ENCODE assay signal across 20 cellular contexts in the genomic region with DNA sequence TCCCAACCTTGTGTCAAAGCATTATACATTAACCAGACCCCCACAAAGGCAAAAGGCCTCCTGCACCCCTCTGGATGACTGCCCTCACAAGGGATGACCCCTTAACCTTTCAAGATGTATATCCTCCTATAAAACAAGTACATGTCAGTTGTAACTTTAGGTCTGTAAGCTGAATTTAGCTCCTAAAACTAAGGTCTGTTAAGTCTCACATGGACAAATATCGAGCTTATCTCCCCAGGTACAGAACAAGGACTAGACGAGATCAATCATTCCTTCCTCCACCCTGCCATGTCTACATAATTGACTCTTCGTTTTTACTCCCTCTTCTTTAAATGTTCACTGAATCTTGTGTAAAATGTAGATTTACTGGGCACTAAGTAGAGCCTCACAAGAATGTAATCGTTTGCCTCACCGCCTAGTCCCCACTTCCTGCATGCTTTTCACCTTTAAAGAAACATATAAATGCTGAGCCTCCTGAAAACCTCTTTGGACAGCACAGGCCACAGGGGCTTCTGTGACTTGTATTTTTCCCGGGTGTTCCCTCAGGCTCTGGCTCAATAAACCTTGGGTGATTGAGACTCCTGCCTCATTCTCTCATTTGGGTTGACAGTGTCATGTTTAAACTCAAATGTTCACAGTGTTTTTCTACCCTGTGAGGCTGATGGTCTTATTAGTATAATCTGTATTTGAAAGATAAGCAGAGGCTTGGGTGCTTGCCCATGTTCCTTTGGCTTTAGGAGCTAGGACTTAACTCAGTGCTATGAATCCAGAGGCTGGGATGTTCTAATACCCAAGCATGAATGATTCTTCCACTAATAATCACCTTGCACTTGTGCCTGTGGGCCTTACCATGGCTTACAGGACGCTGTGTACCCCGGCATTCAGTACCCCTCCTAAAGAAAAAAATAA. TPM values are rescaled to one million over a fixed set of nuclear protein-coding genes. Genes with fewer than 3 reads are reported as not detected.
DNase-seq lines count a peak whose midpoint lies in the region; ATAC-seq and TF ChIP-seq lines count a peak whose summit lies in the region.
"Had no signal": no experiment of that assay in that cellular context is flagged by ENCODE, and none has a peak within 500 bp of the region (broad histone marks: within the 10 kb centered on the region; RNA-seq: fewer than 3 reads in every experiment).

No MANE protein-coding gene starts in this region.

- H3K9me3 ChIP-seq in left ventricle myocardium inferior (replicated peaks) (no peaks in the 10 kb centered on the region), adrenal gland (replicated peaks in 1 of 3) (no peaks in the 10 kb centered on the region), aorta (ENCODE audit: control insufficient read depth, low read length) (no peaks in the 10 kb centered on the region)
- H3K9me3 ChIP-seq: MG63, Peyer's patch had no signal

- H3K27ac ChIP-seq in left ventricle myocardium inferior (replicated peaks) (no peak overlapping the region), adrenal gland (peak overlapping the region; percentile 18 to 80 (median 65)), aorta (ENCODE audit: low read depth in 1 of 2, low read length in 2 of 2) (no peak overlapping the region)
- H3K27ac ChIP-seq: Peyer's patch had no signal

- no peaks in the 10 kb centered on the region for H3K36me3 ChIP-seq in left ventricle myocardium inferior
- H3K36me3 ChIP-seq in adrenal gland (replicated peaks in 1 of 2) = no peaks in the 10 kb centered on the region
- no peaks in the 10 kb centered on the region for H3K36me3 ChIP-seq in aorta (ENCODE audit: control insufficient read depth in 1 of 2, insufficient read depth in 2 of 2, low read length in 1 of 2)
- H3K36me3 ChIP-seq: MG63, Peyer's patch had no signal

- TF ChIP-seq POLR2A in adrenal gland (IDR thresholded peaks at IDR 0.05) = no peak

- no peaks in the 10 kb centered on the region for H3K36me3 Mint-ChIP-seq in mesothelial cell of epicardium
- H3K36me3 Mint-ChIP-seq: CD14-positive monocyte had no signal

- H3K4me1 Mint-ChIP-seq in mesothelial cell of epicardium = peaks cover 25% of the 10 kb centered on the region
- H3K4me1 Mint-ChIP-seq: CD14-positive monocyte had no signal

- TF ChIP-seq CTCF in left ventricle myocardium inferior (IDR thresholded peaks at IDR 0.05; ENCODE audit: borderline replicate concordance) (no peak), adrenal gland (IDR thresholded peaks at IDR 0.05) (no peak), mesothelial cell of epicardium (IDR thresholded peaks at IDR 0.05; ENCODE audit: unreplicated experiment) (no peak)

- intact Hi-C loops in left cardiac atrium (cut with DNase I) = no loop called here
- intact Hi-C loops in left ventricle myocardium inferior (cut with micrococcal nuclease) = no loop called here
- intact Hi-C loops in adrenal gland (cut with DNase I) = no loop called here
- intact Hi-C loops in aorta (cut with DNase I) = no loop called here

- DNase-seq in left cardiac atrium = peak; percentile 31
- no peak for DNase-seq in left ventricle myocardium inferior
- DNase-seq in adrenal gland = peak in 6 of 7 donors; percentile 25 to 84 (median 38)
- DNase-seq in mesothelial cell of epicardium (ENCODE audit: low spot score in 2 of 2, unreplicated experiment in 2 of 2) = no peak
- no peak for DNase-seq in aorta
- DNase-seq in NCI-H1694 (lab: John Stamatoyannopoulos, UW) = no peak
- DNase-seq in NCI-H446 treated with DMSO at 0.1 percent for 48 hours (lab: John Stamatoyannopoulos, UW) = no peak
- DNase-seq in pons (ENCODE audit: low spot score) = no peak
- DNase-seq: 8988T, DMS79, Karpas-422, MG63, NCI-H1048, NCI-H1436, NCI-H2029, NCI-H2171, NCI-H446, NCI-H69, Peyer's patch had no signal

- peaks cover 7% of the 10 kb centered on the region for H3K27me3 Mint-ChIP-seq in mesothelial cell of epicardium (ENCODE audit: low read depth)

- no peak overlapping the region for H3K4me3 Mint-ChIP-seq in mesothelial cell of epicardium
- H3K4me3 Mint-ChIP-seq: CD14-positive monocyte had no signal

- WGBS in adrenal gland, 4 donors = 50 to 77% (median 67%) methylated on average over 7 to 8 of the region's 8 CpGs
- 45 to 52% methylated on average over 8 of the region's 8 CpGs for WGBS in aorta, 2 donors

- H3K4me1 ChIP-seq in left ventricle myocardium inferior = peaks cover 13% of the 10 kb centered on the region
- H3K4me1 ChIP-seq in adrenal gland (replicated peaks in 1 of 2) = peaks cover 12 to 14% of the 10 kb centered on the region in 2 donors
- H3K4me1 ChIP-seq in aorta (ENCODE audit: control insufficient read depth in 1 of 2, insufficient read depth in 2 of 2, low read length in 2 of 2) = peaks cover 0 to 2% of the 10 kb centered on the region in 2 donors
- H3K4me1 ChIP-seq: Peyer's patch had no signal

- H3K27me3 ChIP-seq in left ventricle myocardium inferior (ENCODE audit: low read depth) = no peaks in the 10 kb centered on the region
- H3K27me3 ChIP-seq in adrenal gland = no peaks in the 10 kb centered on the region
- no peaks in the 10 kb centered on the region for H3K27me3 ChIP-seq in aorta (ENCODE audit: control insufficient read depth in 1 of 2, insufficient read depth in 2 of 2, low read length in 1 of 2)
- H3K27me3 ChIP-seq: MG63, Peyer's patch had no signal

- no peak overlapping the region for H3K4me3 ChIP-seq in left ventricle myocardium inferior
- H3K4me3 ChIP-seq in adrenal gland = no peak overlapping the region
- no peak overlapping the region for H3K4me3 ChIP-seq in aorta (ENCODE audit: low read length in 2 of 2)
- H3K4me3 ChIP-seq: MG63, Peyer's patch had no signal

- peak overlapping the region; percentile 35 for H3K27ac Mint-ChIP-seq in mesothelial cell of epicardium
- H3K27ac Mint-ChIP-seq: CD14-positive monocyte had no signal

- H3K9me3 Mint-ChIP-seq in mesothelial cell of epicardium = no peaks in the 10 kb centered on the region

- ATAC-seq in left cardiac atrium (peak; percentile 49), aorta (ENCODE audit: low FRiP score) (peak; percentile 59)

RNA-seq across cellular contexts. Expression of a gene that starts 37.6 kb away (rescaled TPM):
- total RNA-seq in left cardiac atrium = 10 to 100 TPM; 26.8 to 29.1 TPM
- 9.5 TPM for total RNA-seq in left ventricle myocardium inferior
- total RNA-seq in adrenal gland = 10 to 100 TPM in 6 of 8 donors, 1 to 10 TPM in 2; 6.2 to 27.6 (median 16.6) TPM
- polyA plus RNA-seq in adrenal gland = 10 to 100 TPM; 10.1 to 17.0 (median 12.9) TPM
- 36.6 to 42.4 TPM (median 37.6 TPM) in 3 replicates for total RNA-seq in mesothelial cell of epicardium
- 10 to 100 TPM in 1 of 2 donors, 1 to 10 TPM in 1; 9.4 to 13.9 TPM for total RNA-seq in aorta
- 10 to 100 TPM in 1 of 2 donors, 1 to 10 TPM in 1; 3.3 to 12.8 TPM for polyA plus RNA-seq in aorta

Comparison
In these comparisons a context has a peak if more than half of its experiments do, and no peak if none do; other contexts are left out.
1. DNase-seq: peak in left cardiac atrium (single experiment) and adrenal gland (6 of 7); none in left ventricle myocardium inferior (single experiment), mesothelial cell of epicardium (0 of 2), aorta (0 of 2), NCI-H1694 (single experiment), NCI-H446 treated with DMSO at 0.1 percent for 48 hours (single experiment) and pons (single experiment).
2. H3K27ac ChIP-seq: peak in adrenal gland (5 of 5); none in left ventricle myocardium inferior (single experiment) and aorta (0 of 2).